Comparison of ENCODE assay signal across 1 cellular context in the genomic region with DNA sequence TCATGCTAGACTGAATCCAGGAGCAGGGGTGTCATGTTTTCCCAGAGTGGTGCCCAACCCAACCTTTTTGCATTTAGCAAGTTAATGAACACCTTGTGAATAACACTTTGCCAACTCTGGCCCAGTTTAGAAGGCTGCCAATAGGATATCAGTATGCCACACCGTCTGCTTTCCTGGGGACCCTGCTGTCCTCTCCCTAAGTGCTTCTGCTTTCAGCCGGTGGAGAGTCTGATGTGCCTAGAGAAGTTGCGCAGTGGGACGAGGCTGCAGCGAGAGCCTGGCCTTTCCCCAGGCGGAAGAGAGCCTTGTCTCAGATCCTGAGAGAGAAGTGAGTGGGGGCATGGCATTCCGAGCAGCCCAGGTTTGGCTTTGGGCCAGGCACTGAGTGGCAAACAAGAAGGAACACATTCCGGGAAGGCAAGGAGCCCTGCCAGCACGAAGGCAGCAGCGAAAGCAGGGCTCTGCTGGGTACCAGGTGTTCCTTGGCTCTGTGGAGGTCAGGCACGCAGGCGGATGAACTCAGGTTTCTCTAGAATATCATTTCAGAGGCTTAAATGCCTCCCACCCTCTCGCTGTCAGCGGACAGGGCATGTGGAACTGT.
TF ChIP-seq lines count a peak whose summit lies in the region.

No MANE protein-coding gene starts in this region.

TF ChIP-seq in Ishikawa, 13 proteins besides CTCF, POLR2A, EP300 and RAD21:
- TF ChIP-seq TCF12 (IDR thresholded peaks at IDR 0.05; ENCODE audit: low read depth) (peak; percentile 92), TAF1 (IDR thresholded peaks at IDR 0.05; ENCODE audit: low read depth) (no peak), NFIC (IDR thresholded peaks at IDR 0.05) (peak; percentile 99), TEAD4 (IDR thresholded peaks at IDR 0.05) (peak; percentile 98), MAX (IDR thresholded peaks at IDR 0.05) (peak; percentile 83)
